In the genomic region with DNA sequence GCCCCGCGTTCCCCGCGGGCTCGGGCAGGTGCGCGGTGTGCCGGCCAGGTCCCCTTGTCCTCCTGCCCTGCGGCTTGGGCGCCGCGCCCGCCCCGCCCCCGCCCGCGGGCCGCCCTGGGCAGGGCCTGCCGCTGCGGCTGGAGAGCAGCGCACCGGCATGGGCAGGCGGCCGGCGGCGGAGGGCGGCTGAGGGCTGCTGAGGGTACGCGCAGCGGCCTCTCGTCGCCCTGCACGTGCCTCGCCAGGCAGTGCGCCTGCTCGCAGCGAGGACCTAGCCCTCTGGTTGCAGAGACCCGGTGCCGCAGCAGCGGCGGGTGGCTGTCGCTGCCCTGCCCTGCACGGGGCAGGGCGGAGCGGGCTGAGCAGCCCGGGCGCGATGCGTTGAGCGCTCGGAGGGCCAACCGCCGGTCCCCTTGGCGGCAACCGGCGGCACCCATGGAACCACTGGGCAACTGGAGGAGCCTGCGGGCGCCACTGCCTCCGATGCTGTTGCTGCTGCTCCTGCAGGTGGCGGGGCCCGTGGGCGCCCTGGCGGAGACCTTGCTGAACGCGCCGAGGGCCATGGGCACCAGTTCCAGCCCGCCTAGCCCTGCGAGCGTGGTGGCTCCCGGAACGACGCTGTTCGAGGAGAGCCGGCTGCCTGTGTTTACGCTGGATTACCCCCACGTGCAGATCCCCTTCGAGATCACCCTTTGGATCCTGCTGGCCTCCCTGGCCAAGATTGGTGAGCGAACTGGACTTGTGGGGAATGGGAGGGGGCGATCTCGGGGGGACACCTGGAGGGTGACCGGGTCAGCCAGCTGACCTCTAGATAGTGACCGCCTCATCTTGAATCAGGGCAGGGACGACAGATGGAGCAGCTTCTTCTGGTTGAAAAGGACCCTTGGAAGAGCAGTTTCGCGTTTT, we compare ENCODE assay signal across 8 cellular contexts. TPM values are rescaled to one million over a fixed set of nuclear protein-coding genes. Genes with fewer than 3 reads are reported as not detected.
A peak's percentile ranks its signal among the peaks of the same experiment; 100 is the strongest.
DNase-seq lines count a peak whose midpoint lies in the region; TF ChIP-seq lines count a peak whose summit lies in the region.

A gene with protein sequence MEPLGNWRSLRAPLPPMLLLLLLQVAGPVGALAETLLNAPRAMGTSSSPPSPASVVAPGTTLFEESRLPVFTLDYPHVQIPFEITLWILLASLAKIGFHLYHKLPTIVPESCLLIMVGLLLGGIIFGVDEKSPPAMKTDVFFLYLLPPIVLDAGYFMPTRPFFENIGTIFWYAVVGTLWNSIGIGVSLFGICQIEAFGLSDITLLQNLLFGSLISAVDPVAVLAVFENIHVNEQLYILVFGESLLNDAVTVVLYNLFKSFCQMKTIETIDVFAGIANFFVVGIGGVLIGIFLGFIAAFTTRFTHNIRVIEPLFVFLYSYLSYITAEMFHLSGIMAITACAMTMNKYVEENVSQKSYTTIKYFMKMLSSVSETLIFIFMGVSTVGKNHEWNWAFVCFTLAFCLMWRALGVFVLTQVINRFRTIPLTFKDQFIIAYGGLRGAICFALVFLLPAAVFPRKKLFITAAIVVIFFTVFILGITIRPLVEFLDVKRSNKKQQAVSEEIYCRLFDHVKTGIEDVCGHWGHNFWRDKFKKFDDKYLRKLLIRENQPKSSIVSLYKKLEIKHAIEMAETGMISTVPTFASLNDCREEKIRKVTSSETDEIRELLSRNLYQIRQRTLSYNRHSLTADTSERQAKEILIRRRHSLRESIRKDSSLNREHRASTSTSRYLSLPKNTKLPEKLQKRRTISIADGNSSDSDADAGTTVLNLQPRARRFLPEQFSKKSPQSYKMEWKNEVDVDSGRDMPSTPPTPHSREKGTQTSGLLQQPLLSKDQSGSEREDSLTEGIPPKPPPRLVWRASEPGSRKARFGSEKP (plus strand): TSS at position 140 of the 906 bp plus-strand sequence. CDS start 296 bp downstream, at position 436.

- peak within 1 kb of the TSS; percentile 81 to 85 (median 82) for H3K4me3 Mint-ChIP-seq in brain

- TF ChIP-seq CTCF in brain (conservative IDR thresholded peaks at IDR 0.05) (no peak), kidney epithelial cell (IDR thresholded peaks at IDR 0.05; ENCODE audit: insufficient read depth, low read length, poor library complexity, severe bottlenecking) (no peak)

- peaks cover 0 to 3% (median 0%) of the 10 kb centered on the region in 5 experiments for H3K9me3 Mint-ChIP-seq in brain

- peaks cover 18% of the 10 kb centered on the region for H3K4me1 Mint-ChIP-seq in brain

- H3K27me3 Mint-ChIP-seq in brain: peaks cover 52% of the 10 kb centered on the region

- no peaks in the 10 kb centered on the region for H3K36me3 ChIP-seq in kidney epithelial cell (ENCODE audit: control insufficient read depth, insufficient read depth, low read length)

- H3K4me3 ChIP-seq in GM08714 (ENCODE audit: low read length) (peak within 1 kb of the TSS; percentile 7; the same call in 1 of the 2 replicates), kidney epithelial cell (ENCODE audit: low read depth, low read length) (peak within 1 kb of the TSS; percentile 55)

- peaks cover 14% of the 10 kb centered on the region for H3K27me3 ChIP-seq in kidney epithelial cell (ENCODE audit: control insufficient read depth, insufficient read depth, low read length)

- peak; percentile 13 for DNase-seq in NCI-H2227 treated with DMSO at 0.1 percent for 48 hours (lab: John Stamatoyannopoulos, UW)
- DNase-seq in kidney epithelial cell (ENCODE audit: low read depth): no peak
- peak; percentile 26 for DNase-seq in stimulated activated CD8-positive, alpha-beta memory T cell treated with anti-CD3 and anti-CD28 coated beads, Interleukin-4, amount 100 ng/mL, for 48 hours
- no peak for DNase-seq in GDM1 (lab: John Stamatoyannopoulos, UW)
- no peak for DNase-seq in COLO829 (ENCODE audit: low spot score)
- DNase-seq in putamen (ENCODE audit: low spot score): no peak

- H3K36me3 Mint-ChIP-seq in brain: no peaks in the 10 kb centered on the region

- H3K27ac Mint-ChIP-seq in brain: peak within 1 kb of the TSS in 1 of 5 experiments; percentile 7

RNA-seq across cellular contexts. Expression of the gene that starts here (rescaled TPM):
- 0.20 TPM for polyA plus RNA-seq in brain (ENCODE audit: insufficient read depth, low read depth, low replicate concordance)
- total RNA-seq in kidney epithelial cell: 3.4 and 4.9 TPM in 2 replicates

Comparison
In these comparisons a context has a peak if more than half of its experiments do, and no peak if none do; other contexts are left out.
1. DNase-seq: peak in NCI-H2227 treated with DMSO at 0.1 percent for 48 hours (single experiment) and stimulated activated CD8-positive, alpha-beta memory T cell treated with anti-CD3 and anti-CD28 coated beads, Interleukin-4, amount 100 ng/mL, for 48 hours (single experiment); none in kidney epithelial cell (single experiment), GDM1 (single experiment), COLO829 (single experiment) and putamen (single experiment).